1 cellular context compared by ENCODE assay signal in genomic region chr17:19897901-19898300, GRCh38.
TF ChIP-seq lines count a peak whose summit lies in the region.

No MANE protein-coding gene starts in this region.

TF ChIP-seq in HepG2, 621 proteins besides CTCF, POLR2A, EP300 and RAD21 (continued from another document):
- TF ChIP-seq, protein P1, sequence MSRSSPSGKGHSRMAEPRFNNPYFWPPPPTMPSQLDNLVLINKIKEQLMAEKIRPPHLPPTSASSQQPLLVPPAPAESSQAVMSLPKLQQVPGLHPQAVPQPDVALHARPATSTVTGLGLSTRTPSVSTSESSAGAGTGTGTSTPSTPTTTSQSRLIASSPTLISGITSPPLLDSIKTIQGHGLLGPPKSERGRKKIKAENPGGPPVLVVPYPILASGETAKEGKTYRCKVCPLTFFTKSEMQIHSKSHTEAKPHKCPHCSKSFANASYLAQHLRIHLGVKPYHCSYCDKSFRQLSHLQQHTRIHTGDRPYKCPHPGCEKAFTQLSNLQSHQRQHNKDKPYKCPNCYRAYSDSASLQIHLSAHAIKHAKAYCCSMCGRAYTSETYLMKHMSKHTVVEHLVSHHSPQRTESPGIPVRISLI (CRISPR knock-in tag; IDR thresholded peaks at IDR 0.05; ENCODE audit: borderline replicate concordance), result no peak
- TF ChIP-seq ZNF441 (CRISPR knock-in tag; IDR thresholded peaks at IDR 0.05; ENCODE audit: borderline replicate concordance) (no peak), SNRNP70 (IDR thresholded peaks at IDR 0.05; ENCODE audit: low read depth, low read length) (no peak), CENPT (CRISPR knock-in tag; IDR thresholded peaks at IDR 0.05; ENCODE audit: low read depth) (no peak), JDP2 (CRISPR knock-in tag; IDR thresholded peaks at IDR 0.05; ENCODE audit: borderline replicate concordance) (no peak), NRL (CRISPR knock-in tag; IDR thresholded peaks at IDR 0.05; ENCODE audit: borderline replicate concordance) (no peak)
- TF ChIP-seq, protein P2, sequence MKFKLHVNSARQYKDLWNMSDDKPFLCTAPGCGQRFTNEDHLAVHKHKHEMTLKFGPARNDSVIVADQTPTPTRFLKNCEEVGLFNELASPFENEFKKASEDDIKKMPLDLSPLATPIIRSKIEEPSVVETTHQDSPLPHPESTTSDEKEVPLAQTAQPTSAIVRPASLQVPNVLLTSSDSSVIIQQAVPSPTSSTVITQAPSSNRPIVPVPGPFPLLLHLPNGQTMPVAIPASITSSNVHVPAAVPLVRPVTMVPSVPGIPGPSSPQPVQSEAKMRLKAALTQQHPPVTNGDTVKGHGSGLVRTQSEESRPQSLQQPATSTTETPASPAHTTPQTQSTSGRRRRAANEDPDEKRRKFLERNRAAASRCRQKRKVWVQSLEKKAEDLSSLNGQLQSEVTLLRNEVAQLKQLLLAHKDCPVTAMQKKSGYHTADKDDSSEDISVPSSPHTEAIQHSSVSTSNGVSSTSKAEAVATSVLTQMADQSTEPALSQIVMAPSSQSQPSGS (CRISPR knock-in tag; IDR thresholded peaks at IDR 0.05), result no peak
TF ChIP-seq in HepG2: peak in this region for 0.
